Comparison of ENCODE assay signal across 1 cellular context in the genomic region with DNA sequence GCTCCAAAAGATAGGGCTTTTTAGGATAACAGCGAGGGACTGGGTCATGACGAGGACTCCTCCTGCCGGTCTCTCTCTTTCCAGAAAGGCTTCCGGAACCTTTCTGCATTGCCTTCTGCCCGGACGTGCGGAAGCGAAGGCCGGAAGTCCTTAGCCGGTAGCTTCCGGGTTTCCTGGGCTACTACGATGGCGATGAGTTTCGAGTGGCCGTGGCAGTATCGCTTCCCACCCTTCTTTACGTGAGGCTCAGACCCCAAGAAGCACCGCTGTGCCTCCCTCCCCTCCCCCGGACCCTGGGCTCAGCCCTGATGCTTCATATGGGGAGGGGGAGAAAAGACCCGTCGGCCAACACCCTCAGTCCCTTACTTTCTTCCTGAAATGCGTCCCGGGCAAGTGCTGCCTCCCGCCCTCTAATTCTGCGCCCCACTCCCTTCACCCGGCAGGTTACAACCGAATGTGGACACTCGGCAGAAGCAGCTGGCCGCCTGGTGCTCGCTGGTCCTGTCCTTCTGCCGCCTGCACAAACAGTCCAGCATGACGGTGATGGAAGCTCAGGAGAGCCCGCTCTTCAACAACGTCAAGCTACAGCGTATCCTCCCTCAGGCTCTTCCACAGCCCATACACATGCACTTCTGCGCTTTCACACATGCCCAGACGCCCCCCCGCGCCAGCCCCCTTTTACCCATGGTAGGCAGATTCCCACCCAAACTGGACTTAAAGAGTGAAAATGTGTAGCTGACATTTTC.
TF ChIP-seq lines count a peak whose summit lies in the region.

A gene (plus strand): TSS at position 160 of the 746 bp plus-strand sequence. CDS start 27 bp downstream, at position 187.

TF ChIP-seq in K562, 482 proteins besides CTCF, POLR2A, EP300 and RAD21 (continued from another document and continues in another):
- TF ChIP-seq, protein P1, sequence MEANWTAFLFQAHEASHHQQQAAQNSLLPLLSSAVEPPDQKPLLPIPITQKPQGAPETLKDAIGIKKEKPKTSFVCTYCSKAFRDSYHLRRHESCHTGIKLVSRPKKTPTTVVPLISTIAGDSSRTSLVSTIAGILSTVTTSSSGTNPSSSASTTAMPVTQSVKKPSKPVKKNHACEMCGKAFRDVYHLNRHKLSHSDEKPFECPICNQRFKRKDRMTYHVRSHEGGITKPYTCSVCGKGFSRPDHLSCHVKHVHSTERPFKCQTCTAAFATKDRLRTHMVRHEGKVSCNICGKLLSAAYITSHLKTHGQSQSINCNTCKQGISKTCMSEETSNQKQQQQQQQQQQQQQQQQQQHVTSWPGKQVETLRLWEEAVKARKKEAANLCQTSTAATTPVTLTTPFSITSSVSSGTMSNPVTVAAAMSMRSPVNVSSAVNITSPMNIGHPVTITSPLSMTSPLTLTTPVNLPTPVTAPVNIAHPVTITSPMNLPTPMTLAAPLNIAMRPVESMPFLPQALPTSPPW (CRISPR knock-in tag; IDR thresholded peaks at IDR 0.05), result 0 out of 2 replicates have a peak, but pooled peaks have one; percentile 17
- TF ChIP-seq KDM4B (IDR thresholded peaks at IDR 0.05; ENCODE audit: borderline replicate concordance in 2 of 2, low read depth in 1 of 2) (peak in 1 of 2 experiments; percentile 93; a peak in 2 of 4 replicates), ZC3H8 (IDR thresholded peaks at IDR 0.05) (no peak), RBM17 (IDR thresholded peaks at IDR 0.05; ENCODE audit: borderline replicate concordance, low read depth, low read length) (no peak), NFYB (IDR thresholded peaks at IDR 0.05; ENCODE audit: extremely low read depth, insufficient read length) (no peak), KLF1 (tag; IDR thresholded peaks at IDR 0.05) (0 out of 2 replicates have a peak, but pooled peaks have one; percentile 29), BRD4 (IDR thresholded peaks at IDR 0.05) (0 out of 2 replicates have a peak, but pooled peaks have one; percentile 37), LCOR (CRISPR knock-in tag; IDR thresholded peaks at IDR 0.05) (0 out of 2 replicates have a peak, but pooled peaks have one; percentile 63), SIN3A (IDR thresholded peaks at IDR 0.05; ENCODE audit: borderline replicate concordance in 2 of 2, control insufficient read depth in 1 of 2, low read depth in 2 of 2, low read length in 2 of 2) (peak in 1 of 2 experiments; percentile 63; a peak in 1 of 4 replicates), CBX2 (IDR thresholded peaks at IDR 0.05; ENCODE audit: insufficient read depth, low read length, poor library complexity, severe bottlenecking) (no peak), BCOR (IDR thresholded peaks at IDR 0.05) (no peak), TCF7 (IDR thresholded peaks at IDR 0.05; ENCODE audit: borderline replicate concordance) (peak; percentile 87), PHB2 (IDR thresholded peaks at IDR 0.05; ENCODE audit: low read depth) (no peak), ZNF174 (CRISPR knock-in tag; IDR thresholded peaks at IDR 0.05) (0 out of 2 replicates have a peak, but pooled peaks have one; percentile 74), ZNF23 (CRISPR knock-in tag; IDR thresholded peaks at IDR 0.05) (0 out of 2 replicates have a peak, but pooled peaks have one; percentile 28), NR2C2 (CRISPR knock-in tag; IDR thresholded peaks at IDR 0.05) (no peak), NR2C2 (tag; IDR thresholded peaks at IDR 0.05) (peak; percentile 93), JUND (IDR thresholded peaks at IDR 0.05; ENCODE audit: borderline replicate concordance, low read depth, low read length) (peak; percentile 70; the same call in 1 of the 2 replicates), JUND (tag; IDR thresholded peaks at IDR 0.05; ENCODE audit: borderline replicate concordance, low read depth, low read length) (peak; percentile 31; the same call in 1 of the 3 replicates), MEIS2 (IDR thresholded peaks at IDR 0.05; ENCODE audit: partially characterized antibody) (no peak), SIN3B (IDR thresholded peaks at IDR 0.05; ENCODE audit: low read depth) (peak; percentile 94), ELF1 (tag; IDR thresholded peaks at IDR 0.05) (peak; percentile 96), NCOA1 (IDR thresholded peaks at IDR 0.05; ENCODE audit: low read depth) (peak; percentile 98), TBP (optimal IDR thresholded peaks at IDR 0.05; ENCODE audit: low read depth, low read length) (peak; percentile 92), SREBF1 (IDR thresholded peaks at IDR 0.05; ENCODE audit: borderline replicate concordance, low read depth, low read length) (no peak), PCBP1 (IDR thresholded peaks at IDR 0.05; ENCODE audit: low read depth, low read length, poor library complexity, severe bottlenecking) (no peak), TEAD1 (CRISPR knock-in tag; IDR thresholded peaks at IDR 0.05) (peak in 1 of 2 experiments; percentile 52; a peak in 1 of 4 replicates), SOX6 (IDR thresholded peaks at IDR 0.05) (peak; percentile 66; the same call in 1 of the 2 replicates), NR4A1 (CRISPR knock-in tag; IDR thresholded peaks at IDR 0.05) (0 out of 2 replicates have a peak, but pooled peaks have one; percentile 32), NR4A1 (tag; IDR thresholded peaks at IDR 0.05) (no peak), ZNF696 (CRISPR knock-in tag; conservative IDR thresholded peaks at IDR 0.05) (no peak), PHF8 (IDR thresholded peaks at IDR 0.05; ENCODE audit: borderline replicate concordance, low read length) (peak; percentile 91), TAF1 (IDR thresholded peaks at IDR 0.05; ENCODE audit: control insufficient read depth, extremely low read depth, insufficient read depth, low read length, severe bottlenecking) (peak; percentile 100), NFIC (IDR thresholded peaks at IDR 0.05) (peak; percentile 49), SRSF7 (optimal IDR thresholded peaks at IDR 0.05; ENCODE audit: low read depth, low read length) (no peak), FOXA1 (IDR thresholded peaks at IDR 0.05; ENCODE audit: borderline replicate concordance) (no peak), DMBX1 (CRISPR knock-in tag; IDR thresholded peaks at IDR 0.05; ENCODE audit: borderline replicate concordance) (peak; percentile 46; the same call in 1 of the 2 replicates), TFAM (CRISPR knock-in tag; conservative IDR thresholded peaks at IDR 0.05) (no peak), PURB (CRISPR knock-in tag; IDR thresholded peaks at IDR 0.05; ENCODE audit: low read depth) (no peak), NCOA4 (IDR thresholded peaks at IDR 0.05; ENCODE audit: partially characterized antibody) (no peak), ETV5 (CRISPR knock-in tag; IDR thresholded peaks at IDR 0.05; ENCODE audit: low read depth) (peak; percentile 58; the same call in 1 of the 2 replicates), GABPB1 (CRISPR knock-in tag; IDR thresholded peaks at IDR 0.05) (peak; percentile 97), ZEB2 (IDR thresholded peaks at IDR 0.05) (peak; percentile 96), OTX1 (CRISPR knock-in tag; IDR thresholded peaks at IDR 0.05) (peak; percentile 42; the same call in 1 of the 2 replicates), MAFK (IDR thresholded peaks at IDR 0.05; ENCODE audit: low read length) (0 out of 2 replicates have a peak, but pooled peaks have one; percentile 13), CCNT2 (IDR thresholded peaks at IDR 0.05; ENCODE audit: borderline replicate concordance, extremely low read depth, insufficient read length, low read depth, low read length) (no peak), ETV6 (IDR thresholded peaks at IDR 0.05; ENCODE audit: borderline replicate concordance in 1 of 2, low read depth in 2 of 2, low read length in 1 of 2) (peak; percentile 81 to 89; a peak in 2 of 4 replicates), ETV6 (CRISPR knock-in tag; IDR thresholded peaks at IDR 0.05; ENCODE audit: borderline replicate concordance) (no peak), ATF7 (IDR thresholded peaks at IDR 0.05) (0 out of 2 replicates have a peak, but pooled peaks have one; percentile 48), KDM5B (IDR thresholded peaks at IDR 0.05; ENCODE audit: insufficient replicate concordance, low read depth, low read length) (peak; percentile 65), NONO (IDR thresholded peaks at IDR 0.05; ENCODE audit: low read depth in 2 of 2, low read length in 1 of 2) (peak in 1 of 2 experiments; percentile 68; a peak in 1 of 4 replicates), BDP1 (IDR thresholded peaks at IDR 0.05; ENCODE audit: insufficient read depth, insufficient read length) (no peak), KAT7 (CRISPR knock-in tag; IDR thresholded peaks at IDR 0.05; ENCODE audit: borderline replicate concordance) (peak; percentile 91; the same call in 1 of the 2 replicates)
- TF ChIP-seq, protein P2, sequence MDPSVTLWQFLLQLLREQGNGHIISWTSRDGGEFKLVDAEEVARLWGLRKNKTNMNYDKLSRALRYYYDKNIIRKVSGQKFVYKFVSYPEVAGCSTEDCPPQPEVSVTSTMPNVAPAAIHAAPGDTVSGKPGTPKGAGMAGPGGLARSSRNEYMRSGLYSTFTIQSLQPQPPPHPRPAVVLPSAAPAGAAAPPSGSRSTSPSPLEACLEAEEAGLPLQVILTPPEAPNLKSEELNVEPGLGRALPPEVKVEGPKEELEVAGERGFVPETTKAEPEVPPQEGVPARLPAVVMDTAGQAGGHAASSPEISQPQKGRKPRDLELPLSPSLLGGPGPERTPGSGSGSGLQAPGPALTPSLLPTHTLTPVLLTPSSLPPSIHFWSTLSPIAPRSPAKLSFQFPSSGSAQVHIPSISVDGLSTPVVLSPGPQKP (CRISPR knock-in tag; IDR thresholded peaks at IDR 0.05), result no peak
- TF ChIP-seq, protein P3, sequence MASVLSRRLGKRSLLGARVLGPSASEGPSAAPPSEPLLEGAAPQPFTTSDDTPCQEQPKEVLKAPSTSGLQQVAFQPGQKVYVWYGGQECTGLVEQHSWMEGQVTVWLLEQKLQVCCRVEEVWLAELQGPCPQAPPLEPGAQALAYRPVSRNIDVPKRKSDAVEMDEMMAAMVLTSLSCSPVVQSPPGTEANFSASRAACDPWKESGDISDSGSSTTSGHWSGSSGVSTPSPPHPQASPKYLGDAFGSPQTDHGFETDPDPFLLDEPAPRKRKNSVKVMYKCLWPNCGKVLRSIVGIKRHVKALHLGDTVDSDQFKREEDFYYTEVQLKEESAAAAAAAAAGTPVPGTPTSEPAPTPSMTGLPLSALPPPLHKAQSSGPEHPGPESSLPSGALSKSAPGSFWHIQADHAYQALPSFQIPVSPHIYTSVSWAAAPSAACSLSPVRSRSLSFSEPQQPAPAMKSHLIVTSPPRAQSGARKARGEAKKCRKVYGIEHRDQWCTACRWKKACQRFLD (CRISPR knock-in tag; IDR thresholded peaks at IDR 0.05), result 0 out of 2 replicates have a peak, but pooled peaks have one; percentile 44
- TF ChIP-seq, protein P4, sequence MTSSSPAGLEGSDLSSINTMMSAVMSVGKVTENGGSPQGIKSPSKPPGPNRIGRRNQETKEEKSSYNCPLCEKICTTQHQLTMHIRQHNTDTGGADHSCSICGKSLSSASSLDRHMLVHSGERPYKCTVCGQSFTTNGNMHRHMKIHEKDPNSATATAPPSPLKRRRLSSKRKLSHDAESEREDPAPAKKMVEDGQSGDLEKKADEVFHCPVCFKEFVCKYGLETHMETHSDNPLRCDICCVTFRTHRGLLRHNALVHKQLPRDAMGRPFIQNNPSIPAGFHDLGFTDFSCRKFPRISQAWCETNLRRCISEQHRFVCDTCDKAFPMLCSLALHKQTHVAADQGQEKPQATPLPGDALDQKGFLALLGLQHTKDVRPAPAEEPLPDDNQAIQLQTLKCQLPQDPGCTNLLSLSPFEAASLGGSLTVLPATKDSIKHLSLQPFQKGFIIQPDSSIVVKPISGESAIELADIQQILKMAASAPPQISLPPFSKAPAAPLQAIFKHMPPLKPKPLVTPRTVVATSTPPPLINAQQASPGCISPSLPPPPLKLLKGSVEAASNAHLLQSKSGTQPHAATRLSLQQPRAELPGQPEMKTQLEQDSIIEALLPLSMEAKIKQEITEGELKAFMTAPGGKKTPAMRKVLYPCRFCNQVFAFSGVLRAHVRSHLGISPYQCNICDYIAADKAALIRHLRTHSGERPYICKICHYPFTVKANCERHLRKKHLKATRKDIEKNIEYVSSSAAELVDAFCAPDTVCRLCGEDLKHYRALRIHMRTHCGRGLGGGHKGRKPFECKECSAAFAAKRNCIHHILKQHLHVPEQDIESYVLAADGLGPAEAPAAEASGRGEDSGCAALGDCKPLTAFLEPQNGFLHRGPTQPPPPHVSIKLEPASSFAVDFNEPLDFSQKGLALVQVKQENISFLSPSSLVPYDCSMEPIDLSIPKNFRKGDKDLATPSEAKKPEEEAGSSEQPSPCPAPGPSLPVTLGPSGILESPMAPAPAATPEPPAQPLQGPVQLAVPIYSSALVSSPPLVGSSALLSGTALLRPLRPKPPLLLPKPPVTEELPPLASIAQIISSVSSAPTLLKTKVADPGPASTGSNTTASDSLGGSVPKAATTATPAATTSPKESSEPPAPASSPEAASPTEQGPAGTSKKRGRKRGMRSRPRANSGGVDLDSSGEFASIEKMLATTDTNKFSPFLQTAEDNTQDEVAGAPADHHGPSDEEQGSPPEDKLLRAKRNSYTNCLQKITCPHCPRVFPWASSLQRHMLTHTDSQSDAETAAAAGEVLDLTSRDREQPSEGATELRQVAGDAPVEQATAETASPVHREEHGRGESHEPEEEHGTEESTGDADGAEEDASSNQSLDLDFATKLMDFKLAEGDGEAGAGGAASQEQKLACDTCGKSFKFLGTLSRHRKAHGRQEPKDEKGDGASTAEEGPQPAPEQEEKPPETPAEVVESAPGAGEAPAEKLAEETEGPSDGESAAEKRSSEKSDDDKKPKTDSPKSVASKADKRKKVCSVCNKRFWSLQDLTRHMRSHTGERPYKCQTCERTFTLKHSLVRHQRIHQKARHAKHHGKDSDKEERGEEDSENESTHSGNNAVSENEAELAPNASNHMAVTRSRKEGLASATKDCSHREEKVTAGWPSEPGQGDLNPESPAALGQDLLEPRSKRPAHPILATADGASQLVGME (CRISPR knock-in tag; IDR thresholded peaks at IDR 0.05), result 0 out of 2 replicates have a peak, but pooled peaks have one; percentile 59
- TF ChIP-seq, protein P5, sequence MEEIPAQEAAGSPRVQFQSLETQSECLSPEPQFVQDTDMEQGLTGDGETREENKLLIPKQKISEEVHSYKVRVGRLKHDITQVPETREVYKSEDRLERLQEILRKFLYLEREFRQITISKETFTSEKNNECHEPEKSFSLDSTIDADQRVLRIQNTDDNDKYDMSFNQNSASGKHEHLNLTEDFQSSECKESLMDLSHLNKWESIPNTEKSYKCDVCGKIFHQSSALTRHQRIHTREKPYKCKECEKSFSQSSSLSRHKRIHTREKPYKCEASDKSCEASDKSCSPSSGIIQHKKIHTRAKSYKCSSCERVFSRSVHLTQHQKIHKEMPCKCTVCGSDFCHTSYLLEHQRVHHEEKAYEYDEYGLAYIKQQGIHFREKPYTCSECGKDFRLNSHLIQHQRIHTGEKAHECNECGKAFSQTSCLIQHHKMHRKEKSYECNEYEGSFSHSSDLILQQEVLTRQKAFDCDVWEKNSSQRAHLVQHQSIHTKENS (CRISPR knock-in tag; IDR thresholded peaks at IDR 0.05), result no peak
